In the genomic region with DNA sequence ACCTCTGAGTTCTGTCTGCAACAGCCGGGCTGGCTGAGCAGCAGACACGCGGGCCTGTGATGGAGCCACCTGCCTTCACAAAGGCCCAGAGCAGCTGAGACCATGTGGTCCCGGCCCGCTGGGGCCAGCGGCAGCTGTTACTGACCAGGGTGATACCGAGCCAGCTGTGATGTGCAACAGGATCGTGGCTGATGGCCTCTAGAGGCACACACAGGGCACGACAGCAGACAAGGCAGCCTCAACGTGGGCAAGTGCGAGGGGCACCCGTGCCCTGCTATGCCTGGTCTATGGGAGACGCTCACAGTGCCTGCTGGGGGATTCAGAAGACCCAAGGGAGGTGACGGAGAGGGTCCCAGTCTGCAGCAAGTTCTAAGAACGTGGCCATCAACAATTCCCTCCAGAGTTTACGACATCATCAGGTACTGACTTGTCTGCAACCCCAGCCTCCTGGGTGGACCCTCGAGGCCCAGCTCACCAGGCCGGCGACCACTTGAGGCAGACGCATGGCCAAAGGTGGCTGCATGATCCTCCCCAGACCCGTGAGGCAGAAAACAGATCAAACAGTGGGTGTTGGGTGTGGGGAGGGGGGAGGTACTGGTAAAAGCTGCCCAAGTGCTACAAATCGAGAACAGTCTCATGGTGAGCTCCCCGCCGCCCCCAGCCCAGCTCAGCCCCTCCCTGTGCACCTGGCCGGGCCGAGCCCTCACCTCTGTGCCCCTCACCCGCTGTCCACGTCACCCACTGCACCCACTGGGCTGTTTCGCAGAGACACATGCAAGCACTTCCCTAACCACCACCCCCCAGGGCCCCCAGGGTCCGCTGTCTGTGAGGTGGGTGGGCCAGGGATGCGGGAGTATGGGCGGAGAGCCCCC, we compare ENCODE assay signal across 2 cellular contexts.
TF ChIP-seq lines count a peak whose summit lies in the region.

No MANE protein-coding gene starts in this region.

TF ChIP-seq in HepG2, 621 proteins besides CTCF, POLR2A, EP300 and RAD21 (continues in another document):
- TF ChIP-seq CCDC6 (CRISPR knock-in tag; IDR thresholded peaks at IDR 0.05) (no peak), KMT2B (CRISPR knock-in tag; IDR thresholded peaks at IDR 0.05) (no peak), ZNF124 (CRISPR knock-in tag; IDR thresholded peaks at IDR 0.05) (no peak), ZNF781 (CRISPR knock-in tag; IDR thresholded peaks at IDR 0.05; ENCODE audit: borderline replicate concordance, not compliant biosample characterization) (no peak), SMAD3 (CRISPR knock-in tag; IDR thresholded peaks at IDR 0.05) (no peak), ZSCAN12 (CRISPR knock-in tag; IDR thresholded peaks at IDR 0.05) (no peak), ZNF549 (CRISPR knock-in tag; IDR thresholded peaks at IDR 0.05) (no peak), PCBP2 (optimal IDR thresholded peaks at IDR 0.05; ENCODE audit: low read depth, low read length, poor library complexity, severe bottlenecking) (no peak), TCF7 (IDR thresholded peaks at IDR 0.05; ENCODE audit: low read depth) (no peak), FOXJ3 (CRISPR knock-in tag; IDR thresholded peaks at IDR 0.05; ENCODE audit: borderline replicate concordance) (no peak), MEIS2 (CRISPR knock-in tag; IDR thresholded peaks at IDR 0.05) (no peak), ZNF607 (CRISPR knock-in tag; IDR thresholded peaks at IDR 0.05; ENCODE audit: borderline replicate concordance) (no peak)
- TF ChIP-seq, protein P1, sequence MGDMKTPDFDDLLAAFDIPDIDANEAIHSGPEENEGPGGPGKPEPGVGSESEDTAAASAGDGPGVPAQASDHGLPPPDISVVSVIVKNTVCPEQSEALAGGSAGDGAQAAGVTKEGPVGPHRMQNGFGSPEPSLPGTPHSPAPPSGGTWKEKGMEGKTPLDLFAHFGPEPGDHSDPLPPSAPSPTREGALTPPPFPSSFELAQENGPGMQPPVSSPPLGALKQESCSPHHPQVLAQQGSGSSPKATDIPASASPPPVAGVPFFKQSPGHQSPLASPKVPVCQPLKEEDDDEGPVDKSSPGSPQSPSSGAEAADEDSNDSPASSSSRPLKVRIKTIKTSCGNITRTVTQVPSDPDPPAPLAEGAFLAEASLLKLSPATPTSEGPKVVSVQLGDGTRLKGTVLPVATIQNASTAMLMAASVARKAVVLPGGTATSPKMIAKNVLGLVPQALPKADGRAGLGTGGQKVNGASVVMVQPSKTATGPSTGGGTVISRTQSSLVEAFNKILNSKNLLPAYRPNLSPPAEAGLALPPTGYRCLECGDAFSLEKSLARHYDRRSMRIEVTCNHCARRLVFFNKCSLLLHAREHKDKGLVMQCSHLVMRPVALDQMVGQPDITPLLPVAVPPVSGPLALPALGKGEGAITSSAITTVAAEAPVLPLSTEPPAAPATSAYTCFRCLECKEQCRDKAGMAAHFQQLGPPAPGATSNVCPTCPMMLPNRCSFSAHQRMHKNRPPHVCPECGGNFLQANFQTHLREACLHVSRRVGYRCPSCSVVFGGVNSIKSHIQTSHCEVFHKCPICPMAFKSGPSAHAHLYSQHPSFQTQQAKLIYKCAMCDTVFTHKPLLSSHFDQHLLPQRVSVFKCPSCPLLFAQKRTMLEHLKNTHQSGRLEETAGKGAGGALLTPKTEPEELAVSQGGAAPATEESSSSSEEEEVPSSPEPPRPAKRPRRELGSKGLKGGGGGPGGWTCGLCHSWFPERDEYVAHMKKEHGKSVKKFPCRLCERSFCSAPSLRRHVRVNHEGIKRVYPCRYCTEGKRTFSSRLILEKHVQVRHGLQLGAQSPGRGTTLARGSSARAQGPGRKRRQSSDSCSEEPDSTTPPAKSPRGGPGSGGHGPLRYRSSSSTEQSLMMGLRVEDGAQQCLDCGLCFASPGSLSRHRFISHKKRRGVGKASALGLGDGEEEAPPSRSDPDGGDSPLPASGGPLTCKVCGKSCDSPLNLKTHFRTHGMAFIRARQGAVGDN (CRISPR knock-in tag; IDR thresholded peaks at IDR 0.05): no peak
- TF ChIP-seq, protein P2, sequence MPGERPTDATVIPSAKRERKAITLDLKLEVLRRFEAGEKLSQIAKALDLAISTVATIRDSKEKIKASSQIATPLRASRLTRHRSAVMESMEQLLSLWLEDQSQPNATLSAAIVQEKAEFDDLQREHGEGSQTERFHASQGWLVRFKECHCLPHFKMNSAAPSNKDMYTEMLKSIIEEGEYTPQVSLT (CRISPR knock-in tag; IDR thresholded peaks at IDR 0.05; ENCODE audit: borderline replicate concordance, low read depth): no peak
- TF ChIP-seq, protein P3, sequence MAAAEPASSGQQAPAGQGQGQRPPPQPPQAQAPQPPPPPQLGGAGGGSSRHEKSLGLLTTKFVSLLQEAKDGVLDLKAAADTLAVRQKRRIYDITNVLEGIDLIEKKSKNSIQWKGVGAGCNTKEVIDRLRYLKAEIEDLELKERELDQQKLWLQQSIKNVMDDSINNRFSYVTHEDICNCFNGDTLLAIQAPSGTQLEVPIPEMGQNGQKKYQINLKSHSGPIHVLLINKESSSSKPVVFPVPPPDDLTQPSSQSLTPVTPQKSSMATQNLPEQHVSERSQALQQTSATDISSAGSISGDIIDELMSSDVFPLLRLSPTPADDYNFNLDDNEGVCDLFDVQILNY (CRISPR knock-in tag; conservative IDR thresholded peaks at IDR 0.05): no peak
- TF ChIP-seq, protein P4, sequence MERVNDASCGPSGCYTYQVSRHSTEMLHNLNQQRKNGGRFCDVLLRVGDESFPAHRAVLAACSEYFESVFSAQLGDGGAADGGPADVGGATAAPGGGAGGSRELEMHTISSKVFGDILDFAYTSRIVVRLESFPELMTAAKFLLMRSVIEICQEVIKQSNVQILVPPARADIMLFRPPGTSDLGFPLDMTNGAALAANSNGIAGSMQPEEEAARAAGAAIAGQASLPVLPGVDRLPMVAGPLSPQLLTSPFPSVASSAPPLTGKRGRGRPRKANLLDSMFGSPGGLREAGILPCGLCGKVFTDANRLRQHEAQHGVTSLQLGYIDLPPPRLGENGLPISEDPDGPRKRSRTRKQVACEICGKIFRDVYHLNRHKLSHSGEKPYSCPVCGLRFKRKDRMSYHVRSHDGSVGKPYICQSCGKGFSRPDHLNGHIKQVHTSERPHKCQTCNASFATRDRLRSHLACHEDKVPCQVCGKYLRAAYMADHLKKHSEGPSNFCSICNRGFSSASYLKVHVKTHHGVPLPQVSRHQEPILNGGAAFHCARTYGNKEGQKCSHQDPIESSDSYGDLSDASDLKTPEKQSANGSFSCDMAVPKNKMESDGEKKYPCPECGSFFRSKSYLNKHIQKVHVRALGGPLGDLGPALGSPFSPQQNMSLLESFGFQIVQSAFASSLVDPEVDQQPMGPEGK (CRISPR knock-in tag; IDR thresholded peaks at IDR 0.05): no peak
- TF ChIP-seq, protein P5, sequence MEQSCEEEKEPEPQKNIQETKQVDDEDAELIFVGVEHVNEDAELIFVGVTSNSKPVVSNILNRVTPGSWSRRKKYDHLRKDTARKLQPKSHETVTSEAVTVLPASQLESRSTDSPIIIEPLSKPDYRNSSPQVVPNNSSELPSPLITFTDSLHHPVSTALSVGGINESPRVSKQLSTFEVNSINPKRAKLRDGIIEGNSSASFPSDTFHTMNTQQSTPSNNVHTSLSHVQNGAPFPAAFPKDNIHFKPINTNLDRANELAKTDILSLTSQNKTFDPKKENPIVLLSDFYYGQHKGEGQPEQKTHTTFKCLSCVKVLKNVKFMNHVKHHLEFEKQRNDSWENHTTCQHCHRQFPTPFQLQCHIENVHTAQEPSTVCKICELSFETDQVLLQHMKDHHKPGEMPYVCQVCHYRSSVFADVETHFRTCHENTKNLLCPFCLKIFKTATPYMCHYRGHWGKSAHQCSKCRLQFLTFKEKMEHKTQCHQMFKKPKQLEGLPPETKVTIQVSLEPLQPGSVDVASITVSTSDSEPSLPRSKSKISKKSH (CRISPR knock-in tag; IDR thresholded peaks at IDR 0.05; ENCODE audit: borderline replicate concordance): no peak

TF ChIP-seq in H1, 55 proteins besides CTCF, POLR2A, EP300 and RAD21:
- TF ChIP-seq YY1 (IDR thresholded peaks at IDR 0.05; ENCODE audit: low read depth, low read length) (no peak), TAF1 (IDR thresholded peaks at IDR 0.05; ENCODE audit: low read depth, low read length) (no peak), PHF8 (conservative IDR thresholded peaks at IDR 0.05; ENCODE audit: low read depth, low read length) (no peak), CBX8 (IDR thresholded peaks at IDR 0.05; ENCODE audit: borderline replicate concordance, low read depth, low read length) (no peak), RBBP5 (IDR thresholded peaks at IDR 0.05; ENCODE audit: borderline replicate concordance, low read depth, low read length) (no peak), KDM1A (IDR thresholded peaks at IDR 0.05; ENCODE audit: borderline replicate concordance, low read length) (no peak), TAF7 (optimal IDR thresholded peaks at IDR 0.05; ENCODE audit: borderline replicate concordance, low read depth, low read length) (no peak), RNF2 (IDR thresholded peaks at IDR 0.05; ENCODE audit: borderline replicate concordance, low read depth, low read length, missing control alignments, poor library complexity, severe bottlenecking) (no peak), SP4 (IDR thresholded peaks at IDR 0.05; ENCODE audit: low read length) (no peak), CHD1 (IDR thresholded peaks at IDR 0.05; ENCODE audit: low read depth, low read length) (no peak), SAP30 (IDR thresholded peaks at IDR 0.05; ENCODE audit: insufficient read depth, insufficient replicate concordance, low read length) (no peak), HDAC6 (IDR thresholded peaks at IDR 0.05; ENCODE audit: low read depth, low read length) (no peak)
- TF ChIP-seq, protein P6, sequence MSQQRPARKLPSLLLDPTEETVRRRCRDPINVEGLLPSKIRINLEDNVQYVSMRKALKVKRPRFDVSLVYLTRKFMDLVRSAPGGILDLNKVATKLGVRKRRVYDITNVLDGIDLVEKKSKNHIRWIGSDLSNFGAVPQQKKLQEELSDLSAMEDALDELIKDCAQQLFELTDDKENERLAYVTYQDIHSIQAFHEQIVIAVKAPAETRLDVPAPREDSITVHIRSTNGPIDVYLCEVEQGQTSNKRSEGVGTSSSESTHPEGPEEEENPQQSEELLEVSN (IDR thresholded peaks at IDR 0.05): no peak
- TF ChIP-seq, protein P7, sequence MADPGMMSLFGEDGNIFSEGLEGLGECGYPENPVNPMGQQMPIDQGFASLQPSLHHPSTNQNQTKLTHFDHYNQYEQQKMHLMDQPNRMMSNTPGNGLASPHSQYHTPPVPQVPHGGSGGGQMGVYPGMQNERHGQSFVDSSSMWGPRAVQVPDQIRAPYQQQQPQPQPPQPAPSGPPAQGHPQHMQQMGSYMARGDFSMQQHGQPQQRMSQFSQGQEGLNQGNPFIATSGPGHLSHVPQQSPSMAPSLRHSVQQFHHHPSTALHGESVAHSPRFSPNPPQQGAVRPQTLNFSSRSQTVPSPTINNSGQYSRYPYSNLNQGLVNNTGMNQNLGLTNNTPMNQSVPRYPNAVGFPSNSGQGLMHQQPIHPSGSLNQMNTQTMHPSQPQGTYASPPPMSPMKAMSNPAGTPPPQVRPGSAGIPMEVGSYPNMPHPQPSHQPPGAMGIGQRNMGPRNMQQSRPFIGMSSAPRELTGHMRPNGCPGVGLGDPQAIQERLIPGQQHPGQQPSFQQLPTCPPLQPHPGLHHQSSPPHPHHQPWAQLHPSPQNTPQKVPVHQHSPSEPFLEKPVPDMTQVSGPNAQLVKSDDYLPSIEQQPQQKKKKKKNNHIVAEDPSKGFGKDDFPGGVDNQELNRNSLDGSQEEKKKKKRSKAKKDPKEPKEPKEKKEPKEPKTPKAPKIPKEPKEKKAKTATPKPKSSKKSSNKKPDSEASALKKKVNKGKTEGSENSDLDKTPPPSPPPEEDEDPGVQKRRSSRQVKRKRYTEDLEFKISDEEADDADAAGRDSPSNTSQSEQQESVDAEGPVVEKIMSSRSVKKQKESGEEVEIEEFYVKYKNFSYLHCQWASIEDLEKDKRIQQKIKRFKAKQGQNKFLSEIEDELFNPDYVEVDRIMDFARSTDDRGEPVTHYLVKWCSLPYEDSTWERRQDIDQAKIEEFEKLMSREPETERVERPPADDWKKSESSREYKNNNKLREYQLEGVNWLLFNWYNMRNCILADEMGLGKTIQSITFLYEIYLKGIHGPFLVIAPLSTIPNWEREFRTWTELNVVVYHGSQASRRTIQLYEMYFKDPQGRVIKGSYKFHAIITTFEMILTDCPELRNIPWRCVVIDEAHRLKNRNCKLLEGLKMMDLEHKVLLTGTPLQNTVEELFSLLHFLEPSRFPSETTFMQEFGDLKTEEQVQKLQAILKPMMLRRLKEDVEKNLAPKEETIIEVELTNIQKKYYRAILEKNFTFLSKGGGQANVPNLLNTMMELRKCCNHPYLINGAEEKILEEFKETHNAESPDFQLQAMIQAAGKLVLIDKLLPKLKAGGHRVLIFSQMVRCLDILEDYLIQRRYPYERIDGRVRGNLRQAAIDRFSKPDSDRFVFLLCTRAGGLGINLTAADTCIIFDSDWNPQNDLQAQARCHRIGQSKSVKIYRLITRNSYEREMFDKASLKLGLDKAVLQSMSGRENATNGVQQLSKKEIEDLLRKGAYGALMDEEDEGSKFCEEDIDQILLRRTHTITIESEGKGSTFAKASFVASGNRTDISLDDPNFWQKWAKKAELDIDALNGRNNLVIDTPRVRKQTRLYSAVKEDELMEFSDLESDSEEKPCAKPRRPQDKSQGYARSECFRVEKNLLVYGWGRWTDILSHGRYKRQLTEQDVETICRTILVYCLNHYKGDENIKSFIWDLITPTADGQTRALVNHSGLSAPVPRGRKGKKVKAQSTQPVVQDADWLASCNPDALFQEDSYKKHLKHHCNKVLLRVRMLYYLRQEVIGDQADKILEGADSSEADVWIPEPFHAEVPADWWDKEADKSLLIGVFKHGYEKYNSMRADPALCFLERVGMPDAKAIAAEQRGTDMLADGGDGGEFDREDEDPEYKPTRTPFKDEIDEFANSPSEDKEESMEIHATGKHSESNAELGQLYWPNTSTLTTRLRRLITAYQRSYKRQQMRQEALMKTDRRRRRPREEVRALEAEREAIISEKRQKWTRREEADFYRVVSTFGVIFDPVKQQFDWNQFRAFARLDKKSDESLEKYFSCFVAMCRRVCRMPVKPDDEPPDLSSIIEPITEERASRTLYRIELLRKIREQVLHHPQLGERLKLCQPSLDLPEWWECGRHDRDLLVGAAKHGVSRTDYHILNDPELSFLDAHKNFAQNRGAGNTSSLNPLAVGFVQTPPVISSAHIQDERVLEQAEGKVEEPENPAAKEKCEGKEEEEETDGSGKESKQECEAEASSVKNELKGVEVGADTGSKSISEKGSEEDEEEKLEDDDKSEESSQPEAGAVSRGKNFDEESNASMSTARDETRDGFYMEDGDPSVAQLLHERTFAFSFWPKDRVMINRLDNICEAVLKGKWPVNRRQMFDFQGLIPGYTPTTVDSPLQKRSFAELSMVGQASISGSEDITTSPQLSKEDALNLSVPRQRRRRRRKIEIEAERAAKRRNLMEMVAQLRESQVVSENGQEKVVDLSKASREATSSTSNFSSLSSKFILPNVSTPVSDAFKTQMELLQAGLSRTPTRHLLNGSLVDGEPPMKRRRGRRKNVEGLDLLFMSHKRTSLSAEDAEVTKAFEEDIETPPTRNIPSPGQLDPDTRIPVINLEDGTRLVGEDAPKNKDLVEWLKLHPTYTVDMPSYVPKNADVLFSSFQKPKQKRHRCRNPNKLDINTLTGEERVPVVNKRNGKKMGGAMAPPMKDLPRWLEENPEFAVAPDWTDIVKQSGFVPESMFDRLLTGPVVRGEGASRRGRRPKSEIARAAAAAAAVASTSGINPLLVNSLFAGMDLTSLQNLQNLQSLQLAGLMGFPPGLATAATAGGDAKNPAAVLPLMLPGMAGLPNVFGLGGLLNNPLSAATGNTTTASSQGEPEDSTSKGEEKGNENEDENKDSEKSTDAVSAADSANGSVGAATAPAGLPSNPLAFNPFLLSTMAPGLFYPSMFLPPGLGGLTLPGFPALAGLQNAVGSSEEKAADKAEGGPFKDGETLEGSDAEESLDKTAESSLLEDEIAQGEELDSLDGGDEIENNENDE (IDR thresholded peaks at IDR 0.05; ENCODE audit: insufficient replicate concordance, low read length): no peak
